In genomic region chr7:142408794-142409193, GRCh38 we compare ENCODE assay signal across 1 cellular context.
TF ChIP-seq lines count a peak whose summit lies in the region.

No MANE protein-coding gene starts in this region.

TF ChIP-seq in SK-N-SH treated with all-trans-retinoic acid at 6 μM for 48 hours, 23 proteins besides CTCF, POLR2A, EP300 and RAD21 (continued from another document):
- TF ChIP-seq, protein P1, sequence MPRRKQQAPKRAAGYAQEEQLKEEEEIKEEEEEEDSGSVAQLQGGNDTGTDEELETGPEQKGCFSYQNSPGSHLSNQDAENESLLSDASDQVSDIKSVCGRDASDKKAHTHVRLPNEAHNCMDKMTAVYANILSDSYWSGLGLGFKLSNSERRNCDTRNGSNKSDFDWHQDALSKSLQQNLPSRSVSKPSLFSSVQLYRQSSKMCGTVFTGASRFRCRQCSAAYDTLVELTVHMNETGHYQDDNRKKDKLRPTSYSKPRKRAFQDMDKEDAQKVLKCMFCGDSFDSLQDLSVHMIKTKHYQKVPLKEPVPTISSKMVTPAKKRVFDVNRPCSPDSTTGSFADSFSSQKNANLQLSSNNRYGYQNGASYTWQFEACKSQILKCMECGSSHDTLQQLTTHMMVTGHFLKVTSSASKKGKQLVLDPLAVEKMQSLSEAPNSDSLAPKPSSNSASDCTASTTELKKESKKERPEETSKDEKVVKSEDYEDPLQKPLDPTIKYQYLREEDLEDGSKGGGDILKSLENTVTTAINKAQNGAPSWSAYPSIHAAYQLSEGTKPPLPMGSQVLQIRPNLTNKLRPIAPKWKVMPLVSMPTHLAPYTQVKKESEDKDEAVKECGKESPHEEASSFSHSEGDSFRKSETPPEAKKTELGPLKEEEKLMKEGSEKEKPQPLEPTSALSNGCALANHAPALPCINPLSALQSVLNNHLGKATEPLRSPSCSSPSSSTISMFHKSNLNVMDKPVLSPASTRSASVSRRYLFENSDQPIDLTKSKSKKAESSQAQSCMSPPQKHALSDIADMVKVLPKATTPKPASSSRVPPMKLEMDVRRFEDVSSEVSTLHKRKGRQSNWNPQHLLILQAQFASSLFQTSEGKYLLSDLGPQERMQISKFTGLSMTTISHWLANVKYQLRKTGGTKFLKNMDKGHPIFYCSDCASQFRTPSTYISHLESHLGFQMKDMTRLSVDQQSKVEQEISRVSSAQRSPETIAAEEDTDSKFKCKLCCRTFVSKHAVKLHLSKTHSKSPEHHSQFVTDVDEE (CRISPR knock-in tag; IDR thresholded peaks at IDR 0.05), result no peak
- TF ChIP-seq CSRNP3 (CRISPR knock-in tag; IDR thresholded peaks at IDR 0.05) (no peak), PPARA (CRISPR knock-in tag; IDR thresholded peaks at IDR 0.05; ENCODE audit: borderline replicate concordance) (no peak)
